Comparison of ENCODE assay signal across 2 cellular contexts in the genomic region with DNA sequence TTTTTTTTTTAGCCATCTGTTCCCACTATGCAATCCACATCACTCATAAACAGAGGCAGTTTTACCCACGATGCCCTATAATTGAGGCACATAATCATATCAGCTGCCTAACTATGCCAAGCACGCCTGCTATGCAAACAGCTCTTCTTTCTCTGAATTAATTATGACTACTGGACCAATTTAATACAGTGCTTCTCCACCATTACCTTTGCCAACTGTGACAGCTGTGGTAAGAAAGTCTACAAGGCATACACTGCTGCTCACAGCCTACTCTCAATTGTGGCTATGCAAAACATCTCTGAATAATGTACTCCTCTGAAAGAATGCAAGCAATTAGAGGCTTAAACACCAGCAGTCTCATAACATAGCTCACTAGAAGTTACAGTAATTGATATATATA.
TF ChIP-seq lines count a peak whose summit lies in the region.

No MANE protein-coding gene starts in this region.

TF ChIP-seq in SK-N-SH, 30 proteins besides CTCF, POLR2A, EP300 and RAD21 (continued from another document):
- TF ChIP-seq, protein P1, sequence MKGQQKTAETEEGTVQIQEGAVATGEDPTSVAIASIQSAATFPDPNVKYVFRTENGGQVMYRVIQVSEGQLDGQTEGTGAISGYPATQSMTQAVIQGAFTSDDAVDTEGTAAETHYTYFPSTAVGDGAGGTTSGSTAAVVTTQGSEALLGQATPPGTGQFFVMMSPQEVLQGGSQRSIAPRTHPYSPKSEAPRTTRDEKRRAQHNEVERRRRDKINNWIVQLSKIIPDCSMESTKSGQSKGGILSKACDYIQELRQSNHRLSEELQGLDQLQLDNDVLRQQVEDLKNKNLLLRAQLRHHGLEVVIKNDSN (IDR thresholded peaks at IDR 0.05; ENCODE audit: borderline replicate concordance, low read depth), result no peak

TF ChIP-seq in IMR-90, 13 proteins besides CTCF, POLR2A, EP300 and RAD21 (continued from another document):
- TF ChIP-seq, protein P2, sequence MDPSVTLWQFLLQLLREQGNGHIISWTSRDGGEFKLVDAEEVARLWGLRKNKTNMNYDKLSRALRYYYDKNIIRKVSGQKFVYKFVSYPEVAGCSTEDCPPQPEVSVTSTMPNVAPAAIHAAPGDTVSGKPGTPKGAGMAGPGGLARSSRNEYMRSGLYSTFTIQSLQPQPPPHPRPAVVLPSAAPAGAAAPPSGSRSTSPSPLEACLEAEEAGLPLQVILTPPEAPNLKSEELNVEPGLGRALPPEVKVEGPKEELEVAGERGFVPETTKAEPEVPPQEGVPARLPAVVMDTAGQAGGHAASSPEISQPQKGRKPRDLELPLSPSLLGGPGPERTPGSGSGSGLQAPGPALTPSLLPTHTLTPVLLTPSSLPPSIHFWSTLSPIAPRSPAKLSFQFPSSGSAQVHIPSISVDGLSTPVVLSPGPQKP (IDR thresholded peaks at IDR 0.05; ENCODE audit: borderline replicate concordance, low read depth, low read length), result no peak
- TF ChIP-seq SMC3 (IDR thresholded peaks at IDR 0.05; ENCODE audit: low read depth, low read length) (no peak), CHD1 (IDR thresholded peaks at IDR 0.05; ENCODE audit: low read depth, low read length) (no peak), MXI1 (IDR thresholded peaks at IDR 0.05; ENCODE audit: borderline replicate concordance, low read depth, low read length) (no peak), BHLHE40 (IDR thresholded peaks at IDR 0.05; ENCODE audit: low read depth, low read length) (no peak), FOS (IDR thresholded peaks at IDR 0.05; ENCODE audit: low read depth, low read length) (no peak), NFE2L2 (IDR thresholded peaks at IDR 0.05; ENCODE audit: low read depth, low read length) (no peak)
